ENCODE assay signal across 15 cellular contexts in genomic region chr16:2061526-2061925, GRCh38. TPM values are rescaled to one million over a fixed set of nuclear protein-coding genes. Genes with fewer than 3 reads are reported as not detected.
DNase-seq lines count a peak whose midpoint lies in the region; ATAC-seq and TF ChIP-seq lines count a peak whose summit lies in the region.
"Had no signal": no experiment of that assay in that cellular context is flagged by ENCODE, and none has a peak within 500 bp of the region (broad histone marks: within the 10 kb centered on the region; RNA-seq: fewer than 3 reads in every experiment).

No MANE protein-coding gene starts in this region.

- peaks cover 6% of the 10 kb centered on the region for H3K36me3 Mint-ChIP-seq in neural progenitor cell
- H3K36me3 Mint-ChIP-seq in CD14-positive monocyte, result peaks cover 58 to 84% of the 10 kb centered on the region in 2 donors

- H3F3A ChIP-seq in neural progenitor cell (ENCODE audit: low read depth), result peaks cover 11% of the 10 kb centered on the region

- H3K27ac Mint-ChIP-seq in neural progenitor cell, result no peak overlapping the region
- no peak overlapping the region for H3K27ac Mint-ChIP-seq in CD14-positive monocyte
- H3K27ac Mint-ChIP-seq: CD4-positive, alpha-beta memory T cell; GM23338 had no signal

- CTCF ChIA-PET in Panc1 (lab: Charles Lee), result no interaction called here

- no peak for TF ChIP-seq CTCF in Panc1 (IDR thresholded peaks at IDR 0.05)
- TF ChIP-seq CTCF in neural progenitor cell (IDR thresholded peaks at IDR 0.05), result no peak
- TF ChIP-seq CTCF in CD14-positive monocyte (IDR thresholded peaks at IDR 0.05), result no peak

- peaks cover 4 to 80% (median 55%) of the 10 kb centered on the region in 11 experiments; a peak in 19 of 22 replicates for H4K20me1 ChIP-seq in BLaER1 treated with 17β-estradiol and CSF1 and Interleukin-3, amounts not matched to agents 10 nM and 100 nM
- H4K20me1 ChIP-seq in neural progenitor cell (ENCODE audit: low read depth), result no peaks in the 10 kb centered on the region

- peak overlapping the region; percentile 35 for H3K4me3 Mint-ChIP-seq in neural progenitor cell
- no peak overlapping the region for H3K4me3 Mint-ChIP-seq in CD14-positive monocyte
- H3K4me3 Mint-ChIP-seq: CD4-positive, alpha-beta memory T cell; GM23338; H9 had no signal

- H3K27me3 Mint-ChIP-seq in neural progenitor cell (ENCODE audit: insufficient read depth, low read depth) (peaks cover 2% of the 10 kb centered on the region), CD14-positive monocyte (ENCODE audit: low read depth in 3 of 3) (peaks cover 0 to 1% (median 0%) of the 10 kb centered on the region in 3 donors)
- H3K27me3 Mint-ChIP-seq: CD4-positive, alpha-beta memory T cell had no signal

- peak overlapping the region; percentile 19 to 97 (median 85); a peak in 21 of 22 replicates for H3K4me2 ChIP-seq in BLaER1 treated with 17β-estradiol and CSF1 and Interleukin-3, amounts not matched to agents 10 nM and 100 nM
- no peak overlapping the region for H3K4me2 ChIP-seq in neural progenitor cell
- H3K4me2 ChIP-seq: GM23338 had no signal

- no peaks in the 10 kb centered on the region for H3K9me3 ChIP-seq in BLaER1 treated with 17β-estradiol and CSF1 and Interleukin-3, amounts not matched to agents 10 nM and 100 nM (replicated peaks in 1 of 11)
- H3K9me3 ChIP-seq in Panc1 (ENCODE audit: control insufficient read depth, insufficient read depth, low read depth, low read length) (no peaks in the 10 kb centered on the region), neural progenitor cell (ENCODE audit: low read depth) (no peaks in the 10 kb centered on the region)

- POLR2A ChIA-PET in Panc1 (lab: Charles Lee), result no interaction called here

- H3K4me1 Mint-ChIP-seq in neural progenitor cell, result peaks cover 11% of the 10 kb centered on the region
- no peaks in the 10 kb centered on the region for H3K4me1 Mint-ChIP-seq in CD14-positive monocyte
- H3K4me1 Mint-ChIP-seq: GM23338, H9 had no signal

- in situ Hi-C loops in Panc1 (cut with HindIII; ENCODE audit: low pct_unique_long_range_greater_than_20kb, low sequenced_read_pairs), result no loop called here

- H3K79me2 ChIP-seq in neural progenitor cell (ENCODE audit: low read depth), result no peaks in the 10 kb centered on the region

- no peaks in the 10 kb centered on the region for H3K9me3 Mint-ChIP-seq in neural progenitor cell
- peaks cover 0 to 4% (median 0%) of the 10 kb centered on the region in 7 donors for H3K9me3 Mint-ChIP-seq in CD14-positive monocyte
- H3K9me3 Mint-ChIP-seq: CD4-positive, alpha-beta memory T cell; GM23338; H9 had no signal

- H3K27me3 ChIP-seq in BLaER1 treated with 17β-estradiol and CSF1 and Interleukin-3, amounts not matched to agents 10 nM and 100 nM, result no peaks in the 10 kb centered on the region
- H3K27me3 ChIP-seq in Panc1 (ENCODE audit: control insufficient read depth, insufficient read depth, low read length), result no peaks in the 10 kb centered on the region
- H3K27me3 ChIP-seq in neural progenitor cell, result no peaks in the 10 kb centered on the region

- intact Hi-C loops in Panc1 (cut with micrococcal nuclease; ENCODE audit: unreplicated experiment) (no loop called here), sciatic nerve (cut with DNase I) (no loop called here), CD14-positive monocyte (cut with micrococcal nuclease) (no loop called here)

- no peak for ATAC-seq in Panc1
- ATAC-seq in sciatic nerve, result no peak
- ATAC-seq: GM23338, HCT116 had no signal

- BruUV-seq in Panc1 (replicated peaks; lab: Mats Ljungman, UMichigan), result TSS peak; percentile 50

- peak overlapping the region in 6 of 11 experiments; percentile 3 to 66 (median 36); a peak in 9 of 22 replicates for H3K27ac ChIP-seq in BLaER1 treated with 17β-estradiol and CSF1 and Interleukin-3, amounts not matched to agents 10 nM and 100 nM
- no peak overlapping the region for H3K27ac ChIP-seq in Panc1 (ENCODE audit: low read length)
- no peak overlapping the region for H3K27ac ChIP-seq in neural progenitor cell

- H3K4me3 ChIP-seq in BLaER1 treated with 17β-estradiol and CSF1 and Interleukin-3, amounts not matched to agents 10 nM and 100 nM, result no peak overlapping the region; a peak in 1 of 20 replicates
- no peak overlapping the region for H3K4me3 ChIP-seq in Panc1 (ENCODE audit: low read depth in 2 of 2, low read length in 2 of 2)
- H3K4me3 ChIP-seq in neural progenitor cell, result no peak overlapping the region
- H3K4me3 ChIP-seq: GM23338 had no signal

- DNase-seq in Panc1 (ENCODE audit: low read depth, low spot score) (no peak), neural progenitor cell (ENCODE audit: low spot score) (no peak), SK-N-DZ (ENCODE audit: low spot score) (no peak), sciatic nerve (ENCODE audit: low spot score) (no peak), CD14-positive monocyte (ENCODE audit: low spot score) (no peak)
- DNase-seq: Calu3; CD4-positive, alpha-beta memory T cell; COR-L47; DMS53; DMS79 treated with DMSO at 0.1 percent for 48 hours; H9 had no signal

- peaks cover 34 to 71% (median 55%) of the 10 kb centered on the region in 11 experiments for H3K36me3 ChIP-seq in BLaER1 treated with 17β-estradiol and CSF1 and Interleukin-3, amounts not matched to agents 10 nM and 100 nM
- H3K36me3 ChIP-seq in Panc1 (ENCODE audit: control insufficient read depth, insufficient read depth, low read length), result no peaks in the 10 kb centered on the region; the same call in 1 of the 2 replicates
- no peaks in the 10 kb centered on the region for H3K36me3 ChIP-seq in neural progenitor cell

- peaks cover 23 to 83% (median 75%) of the 10 kb centered on the region in 10 experiments for H3K4me1 ChIP-seq in BLaER1 treated with 17β-estradiol and CSF1 and Interleukin-3, amounts not matched to agents 10 nM and 100 nM
- H3K4me1 ChIP-seq in Panc1 (ENCODE audit: control insufficient read depth, insufficient read depth, low read length), result no peaks in the 10 kb centered on the region
- peaks cover 7% of the 10 kb centered on the region for H3K4me1 ChIP-seq in neural progenitor cell

- H2AFZ ChIP-seq in neural progenitor cell (replicated peaks), result no peak overlapping the region
- H2AFZ ChIP-seq: GM23338 had no signal

- H3K9ac ChIP-seq in BLaER1 treated with 17β-estradiol and CSF1 and Interleukin-3, amounts not matched to agents 10 nM and 100 nM, result peak overlapping the region in 9 of 11 experiments; percentile 20 to 67 (median 42); a peak in 14 of 22 replicates
- no peak overlapping the region for H3K9ac ChIP-seq in neural progenitor cell

RNA-seq across cellular contexts. Expression of gene TSC2, which starts 13.7 kb away (rescaled TPM):
- total RNA-seq in Panc1 (2021; ENCODE audit: unreplicated experiment) (115 TPM), neural progenitor cell (ENCODE audit: low replicate concordance) (55.1 and 63.4 TPM in 2 replicates), sciatic nerve (156 TPM)
- 138 TPM for polyA plus RNA-seq in Panc1 (2012; ENCODE audit: insufficient read length)
- polyA plus RNA-seq in SK-N-DZ (2014; cell fraction: cytosol; rRNA removed), result 67.3 and 83.0 TPM in 2 replicates
- 212 and 315 TPM in 2 replicates for polyA plus RNA-seq in SK-N-DZ (2014; cell fraction: nucleus; rRNA removed)
- 10 to 100 TPM; 11.7 to 20.8 TPM for polyA plus RNA-seq in CD14-positive monocyte

RNA-seq across cellular contexts. Expression of gene NTHL1, which starts 13.9 kb away (rescaled TPM):
- total RNA-seq in Panc1 (2021; ENCODE audit: unreplicated experiment) (39.8 TPM), neural progenitor cell (ENCODE audit: low replicate concordance) (26.3 and 43.6 TPM in 2 replicates), sciatic nerve (21.8 TPM)
- polyA plus RNA-seq in Panc1 (2012; ENCODE audit: insufficient read length), result 71.0 TPM
- polyA plus RNA-seq in SK-N-DZ (2014; cell fraction: cytosol; rRNA removed), result 120 and 139 TPM in 2 replicates
- 97.5 and 128 TPM in 2 replicates for polyA plus RNA-seq in SK-N-DZ (2014; cell fraction: nucleus; rRNA removed)
- 10 to 100 TPM in 1 of 2 donors, 1 to 10 TPM in 1; 9.2 to 22.4 TPM for polyA plus RNA-seq in CD14-positive monocyte

RNA-seq across cellular contexts. Expression of gene NHERF2, which starts 34.8 kb away (rescaled TPM):
- total RNA-seq in Panc1 (2021; ENCODE audit: unreplicated experiment) (174 TPM), neural progenitor cell (ENCODE audit: low replicate concordance) (3.0 and 9.1 TPM in 2 replicates), sciatic nerve (107 TPM)
- 287 TPM for polyA plus RNA-seq in Panc1 (2012; ENCODE audit: insufficient read length)
- polyA plus RNA-seq in SK-N-DZ (2014; cell fraction: cytosol; rRNA removed), result 18.5 and 18.9 TPM in 2 replicates
- polyA plus RNA-seq in SK-N-DZ (2014; cell fraction: nucleus; rRNA removed), result 7.9 and 13.0 TPM in 2 replicates
- polyA plus RNA-seq in CD14-positive monocyte, result under 1 TPM; 0.66 to 0.78 TPM

RNA-seq across cellular contexts. Expression of gene NPW, which starts 41.9 kb away (rescaled TPM):
- total RNA-seq in Panc1 (2021; ENCODE audit: unreplicated experiment), result 15.3 TPM
- 42.9 TPM for polyA plus RNA-seq in Panc1 (2012; ENCODE audit: insufficient read length)
- 0.99 TPM in 1 of 2 replicates, not detected in the other for total RNA-seq in neural progenitor cell (ENCODE audit: low replicate concordance)
- 5.3 and 14.5 TPM in 2 replicates for polyA plus RNA-seq in SK-N-DZ (2014; cell fraction: cytosol; rRNA removed)
- 5.5 and 6.6 TPM in 2 replicates for polyA plus RNA-seq in SK-N-DZ (2014; cell fraction: nucleus; rRNA removed)
- total RNA-seq in sciatic nerve, result 0.36 TPM
- not detected for polyA plus RNA-seq in CD14-positive monocyte
- total RNA-seq: A172; CD4-positive, alpha-beta memory T cell had no signal
- polyA plus RNA-seq: CD4-positive, alpha-beta memory T cell had no signal

RNA-seq across cellular contexts. Expression of gene ZNF598, which starts 51.9 kb away (rescaled TPM):
- 85.7 TPM for total RNA-seq in Panc1 (2021; ENCODE audit: unreplicated experiment)
- 64.6 TPM for polyA plus RNA-seq in Panc1 (2012; ENCODE audit: insufficient read length)
- total RNA-seq in neural progenitor cell (ENCODE audit: low replicate concordance), result 12.7 and 31.2 TPM in 2 replicates
- 54.0 and 59.4 TPM in 2 replicates for polyA plus RNA-seq in SK-N-DZ (2014; cell fraction: cytosol; rRNA removed)
- 160 and 226 TPM in 2 replicates for polyA plus RNA-seq in SK-N-DZ (2014; cell fraction: nucleus; rRNA removed)
- 34.5 TPM for total RNA-seq in sciatic nerve
- 1 to 10 TPM; 1.4 to 1.5 TPM for polyA plus RNA-seq in CD14-positive monocyte

Comparison
In these comparisons a context has a peak if more than half of its experiments do, and no peak if none do; other contexts are left out.
1. H3K27ac ChIP-seq: peak in BLaER1 treated with 17β-estradiol and CSF1 and Interleukin-3, amounts not matched to agents 10 nM and 100 nM (6 of 11); none in Panc1 (single experiment) and neural progenitor cell (single experiment).
2. RNA of gene NHERF2, which starts 34.8 kb away (total RNA-seq): 174 TPM in Panc1 (single experiment) and 107 TPM in sciatic nerve (single experiment); 3.0 to 9.1 TPM in neural progenitor cell; every median in the first group is over 10 times any median in the second.